ENCODE assay signal across 11 cellular contexts in the genomic region with DNA sequence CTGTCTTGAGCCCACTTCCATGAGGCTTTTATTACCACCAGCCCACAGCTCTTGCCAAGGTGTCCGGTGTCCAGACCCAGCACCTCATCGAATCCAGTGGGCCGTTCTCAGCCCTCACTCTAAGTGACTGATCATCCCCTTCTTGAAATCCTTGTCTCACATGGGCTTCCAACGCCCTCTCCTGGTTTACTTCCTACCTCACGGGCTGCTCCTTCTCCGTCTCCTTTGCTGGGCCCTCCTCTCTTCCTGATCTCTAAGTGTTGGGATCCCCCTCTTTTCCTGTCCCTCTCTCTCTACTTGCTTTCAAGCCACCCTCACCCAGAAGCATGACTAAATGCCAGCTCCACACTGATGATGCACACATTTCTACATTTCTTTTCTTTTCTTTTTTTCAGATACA. TPM values are rescaled to one million over a fixed set of nuclear protein-coding genes. Genes with fewer than 3 reads are reported as not detected.
DNase-seq lines count a peak whose midpoint lies in the region; ATAC-seq and TF ChIP-seq lines count a peak whose summit lies in the region.
"Had no signal": no experiment of that assay in that cellular context is flagged by ENCODE, and none has a peak within 500 bp of the region (broad histone marks: within the 10 kb centered on the region; RNA-seq: fewer than 3 reads in every experiment).

No MANE protein-coding gene starts in this region.

- DNase-seq in Calu3, result peak; percentile 24
- DNase-seq in HCT116 (ENCODE audit: low read depth, low spot score), result no peak
- DNase-seq in WTC11 (ENCODE audit: low spot score), result peak; percentile 63
- peak; percentile 71 for DNase-seq in iPS-NIHi7 (ENCODE audit: extremely low spot score)
- DNase-seq in NCI-H2029 (lab: John Stamatoyannopoulos, UW), result no peak
- DNase-seq in activated CD8-positive, alpha-beta T cell treated with anti-CD3 and anti-CD28 coated beads for 36 hours, result no peak
- DNase-seq: T-helper 2 cell had no signal

- H3K36me3 Mint-ChIP-seq in Calu3 (ENCODE audit: insufficient read depth, unreplicated experiment), result peaks cover 5% of the 10 kb centered on the region
- H3K36me3 Mint-ChIP-seq in WTC11, result no peaks in the 10 kb centered on the region
- H3K36me3 Mint-ChIP-seq in activated CD8-positive, alpha-beta T cell treated with anti-CD3 and anti-CD28 coated beads for 36 hours (ENCODE audit: low read depth), result no peaks in the 10 kb centered on the region
- H3K36me3 Mint-ChIP-seq: activated naive CD4-positive, alpha-beta T cell treated with anti-CD3 and anti-CD28 coated beads, Interleukin-2, amount 50 U/mL, for 24 hours had no signal

- TF ChIP-seq CTCF in Calu3 (IDR thresholded peaks at IDR 0.05; ENCODE audit: unreplicated experiment), result peak; percentile 16
- TF ChIP-seq CTCF in HCT116 (IDR thresholded peaks at IDR 0.05 in 2 of 3, conservative IDR thresholded peaks at IDR 0.05 in 1 of 3; ENCODE audit: borderline replicate concordance in 1 of 3, insufficient read depth in 1 of 3, low read depth in 2 of 3, low read length in 2 of 3), result peak; percentile 46 to 62 (median 59)
- TF ChIP-seq CTCF in WTC11 (IDR thresholded peaks at IDR 0.05), result no peak
- TF ChIP-seq CTCF in activated CD8-positive, alpha-beta T cell treated with anti-CD3 and anti-CD28 coated beads for 36 hours (IDR thresholded peaks at IDR 0.05), result no peak

- H3K27me3 Mint-ChIP-seq in Calu3 (ENCODE audit: unreplicated experiment) (peaks cover 74% of the 10 kb centered on the region), WTC11 (ENCODE audit: low read depth) (peaks cover 16% of the 10 kb centered on the region)
- peaks cover 22% of the 10 kb centered on the region for H3K27me3 Mint-ChIP-seq in activated CD8-positive, alpha-beta T cell treated with anti-CD3 and anti-CD28 coated beads for 36 hours

- H3K9me3 ChIP-seq in HCT116 (ENCODE audit: control insufficient read depth in 1 of 2, insufficient read depth in 1 of 2, low read depth in 1 of 2, low read length in 2 of 2), result no peaks in the 10 kb centered on the region

- H3K4me1 Mint-ChIP-seq in Calu3 (ENCODE audit: low read depth, unreplicated experiment) (no peaks in the 10 kb centered on the region), WTC11 (peaks cover 12% of the 10 kb centered on the region)
- peaks cover 8% of the 10 kb centered on the region for H3K4me1 Mint-ChIP-seq in activated CD8-positive, alpha-beta T cell treated with anti-CD3 and anti-CD28 coated beads for 36 hours (ENCODE audit: low read depth)

- ATAC-seq in HCT116 (peak; percentile 73), WTC11 (peak; percentile 75), HG02884 (IDR thresholded peaks at IDR 0.05; ENCODE audit: unreplicated experiment) (no peak), GM21825 (IDR thresholded peaks at IDR 0.05; ENCODE audit: unreplicated experiment) (no peak)
- no peak for ATAC-seq in activated CD8-positive, alpha-beta T cell treated with anti-CD3 and anti-CD28 coated beads for 36 hours

- no peaks in the 10 kb centered on the region for H3K9me2 ChIP-seq in HCT116 (ENCODE audit: insufficient read depth)

- H4K20me1 ChIP-seq in HCT116 (ENCODE audit: insufficient read depth), result no peaks in the 10 kb centered on the region

- TF ChIP-seq POLR2A in HCT116 (IDR thresholded peaks at IDR 0.05; ENCODE audit: borderline replicate concordance, extremely low read depth, insufficient read depth, insufficient read length), result no peak

- no peak overlapping the region for H3K4me3 Mint-ChIP-seq in Calu3 (ENCODE audit: low read depth, unreplicated experiment)
- H3K4me3 Mint-ChIP-seq in WTC11, result no peak overlapping the region
- no peak overlapping the region for H3K4me3 Mint-ChIP-seq in activated CD8-positive, alpha-beta T cell treated with anti-CD3 and anti-CD28 coated beads for 36 hours
- H3K4me3 Mint-ChIP-seq: activated naive CD4-positive, alpha-beta T cell treated with anti-CD3 and anti-CD28 coated beads, Interleukin-2, amount 50 U/mL, for 24 hours had no signal

- RAD21 ChIA-PET in HCT116 (lab: Charles Lee; ENCODE audit: low non-redundant PET in 1 of 2, low total read pairs in 2 of 2, uncharacterized antibody in 2 of 2, unreplicated experiment in 2 of 2), result interaction anchor here in 1 of 2 experiments (0.5 kb wide), 1 partner anchor 269 kb away, joined by 3 read pairs; no protein-coding TSS in a partner anchor

- H3K4me3 ChIP-seq in HCT116 (replicated peaks in 1 of 2; ENCODE audit: low read depth in 1 of 2, low read length in 2 of 2), result no peak overlapping the region

- H3K9me3 Mint-ChIP-seq in Calu3 (ENCODE audit: low read depth, unreplicated experiment), result no peaks in the 10 kb centered on the region
- no peaks in the 10 kb centered on the region for H3K9me3 Mint-ChIP-seq in WTC11
- no peaks in the 10 kb centered on the region for H3K9me3 Mint-ChIP-seq in activated CD8-positive, alpha-beta T cell treated with anti-CD3 and anti-CD28 coated beads for 36 hours
- H3K9me3 Mint-ChIP-seq: activated naive CD4-positive, alpha-beta T cell treated with anti-CD3 and anti-CD28 coated beads, Interleukin-2, amount 50 U/mL, for 24 hours had no signal

- H3K36me3 ChIP-seq in HCT116 (ENCODE audit: control insufficient read depth in 1 of 2, insufficient read depth in 2 of 2, low read length in 2 of 2), result no peaks in the 10 kb centered on the region

- no peaks in the 10 kb centered on the region for H3K79me2 ChIP-seq in HCT116 (ENCODE audit: insufficient read depth, low read length)

- peak; percentile 78 for TF ChIP-seq RAD21 in HCT116 (IDR thresholded peaks at IDR 0.05; ENCODE audit: low read depth)

- H3K27ac ChIP-seq in HCT116 (ENCODE audit: low read depth, low read length), result no peak overlapping the region

- CTCF ChIA-PET in Calu3 (lab: Charles Lee) (interaction anchor here (0.5 to 1.6 kb wide), 4 partner anchors 11 to 86 kb away, joined by 3 to 9 read pairs (median 7); no protein-coding TSS in a partner anchor), HCT116 (lab: Charles Lee) (interaction anchor here (0.9 to 2.6 kb wide), 5 partner anchors 15 to 334 kb away, joined by 3 to 8 read pairs (median 5); no protein-coding TSS in a partner anchor), WTC11 (lab: Charles Lee) (interaction anchor here (0.6 to 5.9 kb wide), 15 partner anchors 9 to 218 kb away, joined by 3 to 34 read pairs (median 5); a partner anchor contains a TSS)
- CTCF ChIA-PET in activated CD8-positive, alpha-beta T cell treated with anti-CD3 and anti-CD28 coated beads for 36 hours (lab: Charles Lee), result interaction anchor here (1.3 to 7.4 kb wide), 4 partner anchors 25 to 264 kb away, joined by 3 to 70 read pairs (median 18); no protein-coding TSS in a partner anchor

- POLR2A ChIA-PET in HCT116 (lab: Charles Lee), result interaction anchor here (0.7 to 1.3 kb wide), 2 partner anchors 11 to 22 kb away, joined by 3 read pairs; a partner anchor contains a TSS
- POLR2A ChIA-PET in WTC11 (lab: Charles Lee), result interaction anchor here (0.7 kb wide), 1 partner anchor 77 kb away, joined by 4 read pairs; a partner anchor contains a TSS
- POLR2A ChIA-PET in activated CD8-positive, alpha-beta T cell treated with anti-CD3 and anti-CD28 coated beads for 36 hours (lab: Charles Lee), result no interaction called here

- no peak overlapping the region for H3K9ac ChIP-seq in HCT116 (ENCODE audit: low read length)

- H3K27me3 ChIP-seq in HCT116 (ENCODE audit: insufficient read depth, low read length), result no peaks in the 10 kb centered on the region

- no TSS peak for BruUV-seq in Calu3 (replicated peaks; lab: Mats Ljungman, UMichigan)
- no TSS peak for BruUV-seq in HCT116 (replicated peaks; lab: Mats Ljungman, UMichigan)

- intact Hi-C loops in Calu3 (cut with micrococcal nuclease; ENCODE audit: unreplicated experiment) (no loop called here), HCT116 (cut with micrococcal nuclease) (loop anchor here (2.0 kb wide), 1 partner anchor 269 kb away; no protein-coding TSS in a partner anchor)
- intact Hi-C loops in activated CD8-positive, alpha-beta T cell treated with anti-CD3 and anti-CD28 coated beads for 36 hours (cut with micrococcal nuclease), result no loop called here

- H3K4me2 ChIP-seq in HCT116 (ENCODE audit: low read length), result 0 out of 2 replicates have a peak overlapping the region, but pooled peaks have one; percentile 13

- H3K4me1 ChIP-seq in HCT116 (ENCODE audit: control insufficient read depth in 1 of 2, insufficient read depth in 2 of 2, low read length in 2 of 2), result peaks cover 13 to 17% of the 10 kb centered on the region in 2 experiments; a peak in 3 of 4 replicates

- no peak overlapping the region for H3K27ac Mint-ChIP-seq in Calu3 (ENCODE audit: unreplicated experiment)
- H3K27ac Mint-ChIP-seq in WTC11, result no peak overlapping the region
- no peak overlapping the region for H3K27ac Mint-ChIP-seq in activated CD8-positive, alpha-beta T cell treated with anti-CD3 and anti-CD28 coated beads for 36 hours
- H3K27ac Mint-ChIP-seq: activated naive CD4-positive, alpha-beta T cell treated with anti-CD3 and anti-CD28 coated beads, Interleukin-2, amount 50 U/mL, for 24 hours had no signal

- no peak overlapping the region for H2AFZ ChIP-seq in HCT116 (ENCODE audit: low read depth, low read length, poor library complexity, severe bottlenecking)

TF ChIP-seq in HCT116, 20 proteins besides CTCF, POLR2A, EP300 and RAD21:
- TF ChIP-seq EZH2 (IDR thresholded peaks at IDR 0.05) (no peak), TCF7L2 (IDR thresholded peaks at IDR 0.05; ENCODE audit: borderline replicate concordance, extremely low read depth, insufficient read depth, insufficient read length) (no peak), POLR2AphosphoS5 (IDR thresholded peaks at IDR 0.05; ENCODE audit: low read depth, low read length) (no peak), FOSL1 (IDR thresholded peaks at IDR 0.05; ENCODE audit: low read depth) (no peak)

TF ChIP-seq in WTC11, 78 proteins besides CTCF, POLR2A, EP300 and RAD21 (continues in another document):
- TF ChIP-seq ZNF423 (CRISPR knock-in tag; IDR thresholded peaks at IDR 0.05), result no peak
- TF ChIP-seq RELA (CRISPR knock-in tag; IDR thresholded peaks at IDR 0.05; ENCODE audit: borderline replicate concordance), result no peak

RNA-seq across cellular contexts. Expression of a gene that starts 9.0 kb away (rescaled TPM):
- total RNA-seq in Calu3 (2022) (0.26 and 0.42 TPM in 2 replicates), HCT116 (2021; ENCODE audit: unreplicated experiment) (5.7 TPM), WTC11 (2021) (1.7 to 2.3 TPM (median 1.9 TPM) in 3 replicates)
- 2.1 and 3.0 TPM in 2 replicates for polyA plus RNA-seq in HCT116 (2012)
- total RNA-seq in activated CD8-positive, alpha-beta T cell treated with anti-CD3 and anti-CD28 coated beads for 36 hours, result not detected
- total RNA-seq: glomerular endothelial cell had no signal

RNA-seq across cellular contexts. Expression of a gene that starts 21.6 kb away (rescaled TPM):
- total RNA-seq in Calu3 (2022), result 1.4 and 2.0 TPM in 2 replicates
- 1.0 TPM for total RNA-seq in HCT116 (2021; ENCODE audit: unreplicated experiment)
- polyA plus RNA-seq in HCT116 (2012), result 0.86 and 1.3 TPM in 2 replicates
- total RNA-seq in WTC11 (2021), result 1.8 to 2.7 TPM (median 2.2 TPM) in 3 replicates
- under 1 TPM in 1 of 2 experiments, not detected in 1; 0.72 TPM for total RNA-seq in activated CD8-positive, alpha-beta T cell treated with anti-CD3 and anti-CD28 coated beads for 36 hours
- total RNA-seq: glomerular endothelial cell had no signal

RNA-seq across cellular contexts. Expression of a gene that starts 21.9 kb away (rescaled TPM):
- total RNA-seq in Calu3 (2022) (554 and 598 TPM in 2 replicates), HCT116 (2021; ENCODE audit: unreplicated experiment) (619 TPM), WTC11 (2021) (411 to 479 TPM (median 429 TPM) in 3 replicates)
- polyA plus RNA-seq in HCT116 (2012), result 424 and 502 TPM in 2 replicates
- 100 to 1,000 TPM; 379 to 388 TPM for total RNA-seq in activated CD8-positive, alpha-beta T cell treated with anti-CD3 and anti-CD28 coated beads for 36 hours

Comparison
In these comparisons a context has a peak if more than half of its experiments do, and no peak if none do; other contexts are left out.
1. DNase-seq: peak in Calu3 (single experiment), WTC11 (single experiment) and iPS-NIHi7 (single experiment); none in HCT116 (single experiment), NCI-H2029 (single experiment) and activated CD8-positive, alpha-beta T cell treated with anti-CD3 and anti-CD28 coated beads for 36 hours (single experiment).
2. CTCF ChIP-seq: peak in Calu3 (single experiment) and HCT116 (3 of 3); none in WTC11 (single experiment) and activated CD8-positive, alpha-beta T cell treated with anti-CD3 and anti-CD28 coated beads for 36 hours (single experiment).
3. ATAC-seq: peak in HCT116 (single experiment) and WTC11 (single experiment); none in HG02884 (single experiment), activated CD8-positive, alpha-beta T cell treated with anti-CD3 and anti-CD28 coated beads for 36 hours (single experiment) and GM21825 (single experiment).